Comparison of ENCODE assay signal across 12 cellular contexts in genomic region chr13:48151343-48151742, GRCh38. TPM values are rescaled to one million over a fixed set of nuclear protein-coding genes. Genes with fewer than 3 reads are reported as not detected.
DNase-seq lines count a peak whose midpoint lies in the region; ATAC-seq and TF ChIP-seq lines count a peak whose summit lies in the region.
"Had no signal": no experiment of that assay in that cellular context is flagged by ENCODE, and none has a peak within 500 bp of the region (broad histone marks: within the 10 kb centered on the region; RNA-seq: fewer than 3 reads in every experiment).

No MANE protein-coding gene starts in this region.

- no peaks in the 10 kb centered on the region for H3K27me3 Mint-ChIP-seq in activated CD8-positive, alpha-beta memory T cell treated with anti-CD3 and anti-CD28 coated beads, Interleukin-2, amount 10 ng/mL, durations not matched to agents 7 days and 5 days
- no peaks in the 10 kb centered on the region for H3K27me3 Mint-ChIP-seq in activated naive CD8-positive, alpha-beta T cell

- H3K27ac Mint-ChIP-seq in activated CD8-positive, alpha-beta memory T cell treated with anti-CD3 and anti-CD28 coated beads, Interleukin-2, amount 10 ng/mL, durations not matched to agents 7 days and 5 days, result peak overlapping the region; percentile 78
- H3K27ac Mint-ChIP-seq in activated naive CD8-positive, alpha-beta T cell, result peak overlapping the region; percentile 93
- H3K27ac Mint-ChIP-seq: activated T-helper 2 cell treated with anti-CD3 and anti-CD28 coated beads, Interferon-gamma antibody, Interleukin-2, Interleukin-4, amounts not matched to agents 10 μg/mL and 5 μg/mL and 100 μg/mL, durations not matched to agents 14 hours and 24 hours and 36 hours had no signal

- no peak overlapping the region for H3K4me3 Mint-ChIP-seq in activated CD8-positive, alpha-beta memory T cell treated with anti-CD3 and anti-CD28 coated beads, Interleukin-2, amount 10 ng/mL, durations not matched to agents 7 days and 5 days
- H3K4me3 Mint-ChIP-seq in activated naive CD8-positive, alpha-beta T cell, result peak overlapping the region; percentile 54
- H3K4me3 Mint-ChIP-seq: H9 had no signal

- H3K27ac ChIP-seq in HL-60 (replicated peaks) (peak overlapping the region; percentile 22), neutrophil (peak overlapping the region; percentile 87)

- TF ChIP-seq CTCF in HL-60 (IDR thresholded peaks at IDR 0.05; ENCODE audit: insufficient read depth, low read length), result no peak
- TF ChIP-seq CTCF in neutrophil (IDR thresholded peaks at IDR 0.05), result no peak

- CTCF ChIA-PET in activated CD8-positive, alpha-beta memory T cell treated with anti-CD3 and anti-CD28 coated beads, Interleukin-2, amount 10 ng/mL, durations not matched to agents 7 days and 5 days (lab: Charles Lee), result no interaction called here
- CTCF ChIA-PET in HEK293T (lab: Yijun Ruan, JAX), result no interaction called here

- ATAC-seq in activated CD8-positive, alpha-beta memory T cell treated with anti-CD3 and anti-CD28 coated beads, Interleukin-2, amount 10 ng/mL, durations not matched to agents 7 days and 5 days, result no peak

- POLR2A ChIA-PET in HEK293T (lab: Yijun Ruan, JAX), result no interaction called here

- peaks cover 48% of the 10 kb centered on the region in 2 experiments for H3K4me1 ChIP-seq in neutrophil (ENCODE audit: control insufficient read depth in 1 of 2, insufficient read depth in 1 of 2, low read depth in 1 of 2, low read length in 1 of 2)

- H3K36me3 Mint-ChIP-seq in activated CD8-positive, alpha-beta memory T cell treated with anti-CD3 and anti-CD28 coated beads, Interleukin-2, amount 10 ng/mL, durations not matched to agents 7 days and 5 days, result peaks cover 2% of the 10 kb centered on the region
- H3K36me3 Mint-ChIP-seq in activated naive CD8-positive, alpha-beta T cell, result no peaks in the 10 kb centered on the region

- H3K4me3 ChIP-seq in HL-60 (replicated peaks; ENCODE audit: insufficient read depth, low read length) (no peak overlapping the region), neutrophil (ENCODE audit: low read depth in 1 of 2, low read length in 1 of 2) (peak overlapping the region in 1 of 2 experiments; percentile 31)

- no peaks in the 10 kb centered on the region for H3K9me3 Mint-ChIP-seq in activated CD8-positive, alpha-beta memory T cell treated with anti-CD3 and anti-CD28 coated beads, Interleukin-2, amount 10 ng/mL, durations not matched to agents 7 days and 5 days (ENCODE audit: low read depth)
- H3K9me3 Mint-ChIP-seq in activated naive CD8-positive, alpha-beta T cell (ENCODE audit: low read depth), result no peaks in the 10 kb centered on the region

- no peaks in the 10 kb centered on the region for H3K36me3 ChIP-seq in neutrophil

- H3K27me3 ChIP-seq in HL-60 (ENCODE audit: insufficient read depth, poor library complexity, severe bottlenecking) (no peaks in the 10 kb centered on the region), neutrophil (no peaks in the 10 kb centered on the region)

- peaks cover 56% of the 10 kb centered on the region for H3K4me1 Mint-ChIP-seq in activated CD8-positive, alpha-beta memory T cell treated with anti-CD3 and anti-CD28 coated beads, Interleukin-2, amount 10 ng/mL, durations not matched to agents 7 days and 5 days
- peaks cover 74% of the 10 kb centered on the region for H3K4me1 Mint-ChIP-seq in activated naive CD8-positive, alpha-beta T cell (ENCODE audit: low read depth)

- H3K9me3 ChIP-seq in neutrophil, result no peaks in the 10 kb centered on the region

- DNase-seq in activated CD8-positive, alpha-beta memory T cell treated with anti-CD3 and anti-CD28 coated beads, Interleukin-2, amount 10 ng/mL, durations not matched to agents 7 days and 5 days, result no peak
- no peak for DNase-seq in activated CD8-positive, alpha-beta memory T cell treated with anti-CD3 and anti-CD28 coated beads, Interleukin-2, amount 50 U/mL, for 48 hours
- DNase-seq in HL-60 (ENCODE audit: low read depth in 1 of 2, low spot score in 1 of 2) (no peak), HEK293T (ENCODE audit: extremely low spot score) (no peak), hepatic stellate cell (ENCODE audit: low spot score) (no peak), GOT3 (lab: John Stamatoyannopoulos, UW) (no peak)
- DNase-seq: cortex of kidney, H9, NCI-H2171 had no signal

TF ChIP-seq in HEK293T, 16 proteins besides CTCF, POLR2A, EP300 and RAD21:
- TF ChIP-seq L3MBTL2 (conservative IDR thresholded peaks at IDR 0.05) (no peak), HDGF (IDR thresholded peaks at IDR 0.05; ENCODE audit: borderline replicate concordance) (no peak), LEF1 (IDR thresholded peaks at IDR 0.05; ENCODE audit: borderline replicate concordance) (no peak), ZNF384 (IDR thresholded peaks at IDR 0.05) (no peak), SP1 (IDR thresholded peaks at IDR 0.05) (no peak), FOXM1 (IDR thresholded peaks at IDR 0.05; ENCODE audit: borderline replicate concordance) (no peak), TARDBP (IDR thresholded peaks at IDR 0.05) (no peak), ELF4 (IDR thresholded peaks at IDR 0.05) (no peak), SUZ12 (IDR thresholded peaks at IDR 0.05) (no peak), FOXA1 (IDR thresholded peaks at IDR 0.05) (no peak), FOXK2 (IDR thresholded peaks at IDR 0.05) (no peak), CTBP1 (IDR thresholded peaks at IDR 0.05; ENCODE audit: borderline replicate concordance) (no peak), PKNOX1 (IDR thresholded peaks at IDR 0.05) (no peak), ARNT (IDR thresholded peaks at IDR 0.05) (no peak)

RNA-seq across cellular contexts. Expression of gene MED4, which starts 56.4 kb away (rescaled TPM):
- 10 to 100 TPM; 53.8 to 58.8 TPM for total RNA-seq in activated CD8-positive, alpha-beta memory T cell treated with anti-CD3 and anti-CD28 coated beads, Interleukin-2, amount 10 ng/mL, durations not matched to agents 7 days and 5 days
